24 cellular contexts compared by ENCODE assay signal in genomic region chr1:95547000-95547399, GRCh38.
"Had no signal": no experiment of that assay in that cellular context is flagged by ENCODE, and none has a peak within 500 bp of the region (broad histone marks: within the 10 kb centered on the region; RNA-seq: fewer than 3 reads in every experiment).

No MANE protein-coding gene starts in this region.

- H3K27me3 Mint-ChIP-seq: activated CD4-positive, alpha-beta T cell treated with anti-CD3 and anti-CD28 coated beads, Interleukin-2, amount 10 ng/mL, durations not matched to agents 7 days and 5 days; activated CD8-positive, alpha-beta memory T cell treated with anti-CD3 and anti-CD28 coated beads, Interleukin-2, amount 10 ng/mL, durations not matched to agents 7 days and 5 days; activated naive CD4-positive, alpha-beta T cell treated with anti-CD3 and anti-CD28 coated beads, Interleukin-2, amount 10 ng/mL, durations not matched to agents 7 days and 5 days; activated naive CD8-positive, alpha-beta T cell treated with anti-CD3 and anti-CD28 coated beads, Interleukin-2, amount 50 U/mL, for 24 hours; stimulated activated naive CD8-positive, alpha-beta T cell treated with anti-CD3 and anti-CD28 coated beads, Interleukin-15, amount 100 ng/mL, for 72 hours; T-helper 17 cell had no signal

- ATAC-seq: activated CD8-positive, alpha-beta memory T cell treated with anti-CD3 and anti-CD28 coated beads, Interleukin-2, amount 10 ng/mL, durations not matched to agents 7 days and 5 days; activated CD8-positive, alpha-beta T cell treated with anti-CD3 and anti-CD28 coated beads for 36 hours; activated naive CD8-positive, alpha-beta T cell treated with anti-CD3 and anti-CD28 coated beads, Interleukin-2, amount 50 U/mL, for 24 hours; left ventricle myocardium superior; pancreas; psoas muscle; right cardiac atrium; stimulated activated effector memory CD8-positive, alpha-beta T cell treated with anti-CD3 and anti-CD28 coated beads, Interleukin-12 subunit alpha, Interleukin-12 subunit beta, amount 100 ng/mL, for 72 hours; stimulated activated naive CD8-positive, alpha-beta T cell treated with anti-CD3 and anti-CD28 coated beads, Interleukin-15, amount 100 ng/mL, for 72 hours; T-helper 17 cell had no signal

- H3K27ac ChIP-seq: cardiac muscle cell, pancreas, psoas muscle, tibial artery had no signal

- H3K4me3 Mint-ChIP-seq: activated CD4-positive, alpha-beta T cell treated with anti-CD3 and anti-CD28 coated beads, Interleukin-2, amount 10 ng/mL, durations not matched to agents 7 days and 5 days; activated CD8-positive, alpha-beta memory T cell treated with anti-CD3 and anti-CD28 coated beads, Interleukin-2, amount 10 ng/mL, durations not matched to agents 7 days and 5 days; activated CD8-positive, alpha-beta T cell treated with anti-CD3 and anti-CD28 coated beads for 36 hours; activated naive CD4-positive, alpha-beta T cell treated with anti-CD3 and anti-CD28 coated beads, Interleukin-2, amount 10 ng/mL, durations not matched to agents 7 days and 5 days; activated naive CD8-positive, alpha-beta T cell treated with anti-CD3 and anti-CD28 coated beads, Interleukin-2, amount 50 U/mL, for 24 hours; nephron; stimulated activated effector memory CD8-positive, alpha-beta T cell treated with anti-CD3 and anti-CD28 coated beads, Interleukin-12 subunit alpha, Interleukin-12 subunit beta, amount 100 ng/mL, for 72 hours; stimulated activated naive CD8-positive, alpha-beta T cell treated with anti-CD3 and anti-CD28 coated beads, Interleukin-15, amount 100 ng/mL, for 72 hours; T-helper 17 cell had no signal

- H3K9me3 ChIP-seq: pancreas, psoas muscle, tibial artery had no signal

- H3K4me1 ChIP-seq: pancreas, psoas muscle, tibial artery had no signal

- H3K36me3 ChIP-seq: cardiac muscle cell, pancreas, tibial artery had no signal

- H3K36me3 Mint-ChIP-seq: activated CD8-positive, alpha-beta memory T cell treated with anti-CD3 and anti-CD28 coated beads, Interleukin-2, amount 10 ng/mL, durations not matched to agents 7 days and 5 days; activated naive CD4-positive, alpha-beta T cell treated with anti-CD3 and anti-CD28 coated beads, Interleukin-2, amount 10 ng/mL, durations not matched to agents 7 days and 5 days; stimulated activated effector memory CD8-positive, alpha-beta T cell treated with anti-CD3 and anti-CD28 coated beads, Interleukin-12 subunit alpha, Interleukin-12 subunit beta, amount 100 ng/mL, for 72 hours had no signal

- H3K4me1 Mint-ChIP-seq: activated CD4-positive, alpha-beta T cell treated with anti-CD3 and anti-CD28 coated beads, Interleukin-2, amount 10 ng/mL, durations not matched to agents 7 days and 5 days; activated CD8-positive, alpha-beta memory T cell treated with anti-CD3 and anti-CD28 coated beads, Interleukin-2, amount 10 ng/mL, durations not matched to agents 7 days and 5 days; activated naive CD4-positive, alpha-beta T cell treated with anti-CD3 and anti-CD28 coated beads, Interleukin-2, amount 10 ng/mL, durations not matched to agents 7 days and 5 days; activated naive CD8-positive, alpha-beta T cell treated with anti-CD3 and anti-CD28 coated beads, Interleukin-2, amount 50 U/mL, for 24 hours; stimulated activated effector memory CD8-positive, alpha-beta T cell treated with anti-CD3 and anti-CD28 coated beads, Interleukin-12 subunit alpha, Interleukin-12 subunit beta, amount 100 ng/mL, for 72 hours; stimulated activated naive CD8-positive, alpha-beta T cell treated with anti-CD3 and anti-CD28 coated beads, Interleukin-15, amount 100 ng/mL, for 72 hours; T-helper 17 cell had no signal

- H3K4me3 ChIP-seq: cardiac muscle cell, pancreas, psoas muscle, tibial artery had no signal

- FAIRE-seq: endometrium, pancreas had no signal

- H3K27me3 ChIP-seq: cardiac muscle cell, pancreas, tibial artery had no signal

- DNase-seq: activated CD4-positive, alpha-beta T cell treated with anti-CD3 and anti-CD28 coated beads, Interleukin-2, amount 10 ng/mL, durations not matched to agents 7 days and 5 days; activated CD8-positive, alpha-beta memory T cell treated with anti-CD3 and anti-CD28 coated beads, Interleukin-2, amount 10 ng/mL, durations not matched to agents 7 days and 5 days; activated CD8-positive, alpha-beta T cell treated with anti-CD3 and anti-CD28 coated beads for 36 hours; activated effector memory CD4-positive, alpha-beta T cell treated with anti-CD3 and anti-CD28 coated beads, Interleukin-2, amount 50 U/mL, for 16 hours; activated naive CD4-positive, alpha-beta T cell treated with anti-CD3 and anti-CD28 coated beads, Interleukin-2, amount 10 ng/mL, durations not matched to agents 7 days and 5 days; activated naive CD8-positive, alpha-beta T cell treated with anti-CD3 and anti-CD28 coated beads, Interleukin-2, amount 50 U/mL, for 24 hours; activated T-cell treated with anti-CD3 and anti-CD28 coated beads for 4 hours; cortex of kidney; erythroblast; foreskin fibroblast; glutamatergic neuron; hippocampal formation; left ventricle myocardium superior; pancreas; psoas muscle; right cardiac atrium; stimulated activated CD4-positive, alpha-beta T cell treated with anti-CD3 and anti-CD28 coated beads, Interleukin-2, amount 100 ng/mL, for 24 hours; stimulated activated naive CD8-positive, alpha-beta T cell treated with anti-CD3 and anti-CD28 coated beads, Interleukin-15, amount 100 ng/mL, for 72 hours; T-helper 17 cell; tibial artery had no signal

- H3K9me3 Mint-ChIP-seq: activated CD8-positive, alpha-beta T cell treated with anti-CD3 and anti-CD28 coated beads for 36 hours; activated naive CD4-positive, alpha-beta T cell treated with anti-CD3 and anti-CD28 coated beads, Interleukin-2, amount 10 ng/mL, durations not matched to agents 7 days and 5 days; nephron had no signal

- H3K27ac Mint-ChIP-seq: activated CD4-positive, alpha-beta T cell treated with anti-CD3 and anti-CD28 coated beads, Interleukin-2, amount 10 ng/mL, durations not matched to agents 7 days and 5 days; activated CD8-positive, alpha-beta memory T cell treated with anti-CD3 and anti-CD28 coated beads, Interleukin-2, amount 10 ng/mL, durations not matched to agents 7 days and 5 days; activated CD8-positive, alpha-beta T cell treated with anti-CD3 and anti-CD28 coated beads for 36 hours; activated naive CD4-positive, alpha-beta T cell treated with anti-CD3 and anti-CD28 coated beads, Interleukin-2, amount 10 ng/mL, durations not matched to agents 7 days and 5 days; activated naive CD8-positive, alpha-beta T cell treated with anti-CD3 and anti-CD28 coated beads, Interleukin-2, amount 50 U/mL, for 24 hours; nephron; stimulated activated effector memory CD8-positive, alpha-beta T cell treated with anti-CD3 and anti-CD28 coated beads, Interleukin-12 subunit alpha, Interleukin-12 subunit beta, amount 100 ng/mL, for 72 hours; stimulated activated naive CD8-positive, alpha-beta T cell treated with anti-CD3 and anti-CD28 coated beads, Interleukin-15, amount 100 ng/mL, for 72 hours; T-helper 17 cell had no signal
